9 cellular contexts compared by ENCODE assay signal in genomic region chr16:5615868-5616642, GRCh38.
DNase-seq lines count a peak whose midpoint lies in the region; ATAC-seq and TF ChIP-seq lines count a peak whose summit lies in the region.
"Had no signal": no experiment of that assay in that cellular context is flagged by ENCODE, and none has a peak within 500 bp of the region (broad histone marks: within the 10 kb centered on the region; RNA-seq: fewer than 3 reads in every experiment).

No MANE protein-coding gene starts in this region.

- H3K36me3 ChIP-seq in breast epithelium = no peaks in the 10 kb centered on the region
- H3K36me3 ChIP-seq in liver (ENCODE audit: control insufficient read depth in 4 of 4, insufficient read depth in 3 of 4, low read depth in 1 of 4, low read length in 3 of 4) = no peaks in the 10 kb centered on the region

- TF ChIP-seq CTCF in breast epithelium (IDR thresholded peaks at IDR 0.05) (peak; percentile 59 to 76 (median 68)), liver (IDR thresholded peaks at IDR 0.05; ENCODE audit: low read depth, low read length, missing input control) (peak; percentile 56)

- no peak for TF ChIP-seq POLR2A in breast epithelium (IDR thresholded peaks at IDR 0.05)

- 17% methylated on average over 25 of the region's 25 CpGs for WGBS in liver

- H3K4me1 ChIP-seq in breast epithelium = no peaks in the 10 kb centered on the region
- no peaks in the 10 kb centered on the region for H3K4me1 ChIP-seq in liver (ENCODE audit: control insufficient read depth in 4 of 4, insufficient read depth in 4 of 4, low read length in 3 of 4)

- DNase-seq in NCI-H1417 (lab: John Stamatoyannopoulos, UW) = peak; percentile 20 to 52 (median 45)
- DNase-seq in NCI-H1417 treated with DMSO at 0.1 percent for 48 hours (lab: John Stamatoyannopoulos, UW) = no peak
- peak; percentile 73 for DNase-seq in RKO (ENCODE audit: low spot score)
- DNase-seq in breast epithelium (ENCODE audit: low spot score in 2 of 2) = peak; percentile 65 to 72
- DNase-seq in superior temporal gyrus (ENCODE audit: extremely low spot score) = peak; percentile 81
- DNase-seq in NOMO-1 treated with DMSO at 0.1 percent for 48 hours (lab: John Stamatoyannopoulos, UW; ENCODE audit: unreplicated experiment) = no peak
- DNase-seq: activated T-cell treated with anti-CD3 and anti-CD28 coated beads, Interleukin-2, amount 50 U/mL, for 4 hours had no signal

- ATAC-seq in HG03159 (IDR thresholded peaks at IDR 0.05; ENCODE audit: unreplicated experiment) = peak; percentile 61

- H3K9ac ChIP-seq in liver (ENCODE audit: low read depth in 1 of 2, low read length in 2 of 2) = no peak overlapping the region

- peak overlapping the region in 1 of 3 donors; percentile 46 for H3K4me3 ChIP-seq in breast epithelium
- no peak overlapping the region for H3K4me3 ChIP-seq in liver (ENCODE audit: low read depth in 1 of 3, low read length in 3 of 3)

- H3K9me3 ChIP-seq in breast epithelium = no peaks in the 10 kb centered on the region
- H3K9me3 ChIP-seq in liver (ENCODE audit: control insufficient read depth in 4 of 4, low read length in 3 of 4) = no peaks in the 10 kb centered on the region

- H3K27ac ChIP-seq in breast epithelium (peak overlapping the region; percentile 42 to 55), liver (ENCODE audit: low read depth in 1 of 2, low read length in 2 of 2) (no peak overlapping the region)

- peak; percentile 60 to 78 for TF ChIP-seq RAD21 in liver (IDR thresholded peaks at IDR 0.05)

- intact Hi-C loops in breast epithelium (cut with DNase I; ENCODE audit: low total_unique reads) = no loop called here

- no peaks in the 10 kb centered on the region for H3K27me3 ChIP-seq in breast epithelium
- H3K27me3 ChIP-seq in liver (ENCODE audit: control insufficient read depth in 4 of 4, insufficient read depth in 4 of 4, low read length in 3 of 4) = peaks cover 0 to 6% (median 5%) of the 10 kb centered on the region in 4 donors

TF ChIP-seq in liver, 16 proteins besides CTCF, POLR2A, EP300 and RAD21:
- TF ChIP-seq TAF1 (conservative IDR thresholded peaks at IDR 0.05) = no peak
- no peak for TF ChIP-seq GABPA (IDR thresholded peaks at IDR 0.05 in 1 of 2, conservative IDR thresholded peaks at IDR 0.05 in 1 of 2)
- TF ChIP-seq YY1 (IDR thresholded peaks at IDR 0.05) = no peak
- TF ChIP-seq REST (IDR thresholded peaks at IDR 0.05) = no peak
- TF ChIP-seq HNF4G (IDR thresholded peaks at IDR 0.05) = no peak
- no peak for TF ChIP-seq JUND (IDR thresholded peaks at IDR 0.05)
- no peak for TF ChIP-seq NR2F2 (IDR thresholded peaks at IDR 0.05)
- TF ChIP-seq ZBTB33 (IDR thresholded peaks at IDR 0.05) = no peak
- no peak for TF ChIP-seq EGR1 (IDR thresholded peaks at IDR 0.05; ENCODE audit: low read depth in 2 of 2)
- no peak for TF ChIP-seq HNF4A (conservative IDR thresholded peaks at IDR 0.05)
- TF ChIP-seq SP1 (IDR thresholded peaks at IDR 0.05) = no peak
- TF ChIP-seq ATF3 (IDR thresholded peaks at IDR 0.05) = no peak
- no peak for TF ChIP-seq RXRA (IDR thresholded peaks at IDR 0.05)
- no peak for TF ChIP-seq MAX (IDR thresholded peaks at IDR 0.05)
- no peak for TF ChIP-seq FOXA2 (IDR thresholded peaks at IDR 0.05)
- no peak for TF ChIP-seq FOXA1 (IDR thresholded peaks at IDR 0.05)

Comparison
In these comparisons a context has a peak if more than half of its experiments do, and no peak if none do; other contexts are left out.
1. DNase-seq: peak in NCI-H1417 (3 of 3), RKO (single experiment), breast epithelium (2 of 2) and superior temporal gyrus (single experiment); none in NCI-H1417 treated with DMSO at 0.1 percent for 48 hours (single experiment) and NOMO-1 treated with DMSO at 0.1 percent for 48 hours (single experiment).
2. H3K27ac ChIP-seq: peak in breast epithelium (2 of 2); none in liver (0 of 2).